In the genomic region with DNA sequence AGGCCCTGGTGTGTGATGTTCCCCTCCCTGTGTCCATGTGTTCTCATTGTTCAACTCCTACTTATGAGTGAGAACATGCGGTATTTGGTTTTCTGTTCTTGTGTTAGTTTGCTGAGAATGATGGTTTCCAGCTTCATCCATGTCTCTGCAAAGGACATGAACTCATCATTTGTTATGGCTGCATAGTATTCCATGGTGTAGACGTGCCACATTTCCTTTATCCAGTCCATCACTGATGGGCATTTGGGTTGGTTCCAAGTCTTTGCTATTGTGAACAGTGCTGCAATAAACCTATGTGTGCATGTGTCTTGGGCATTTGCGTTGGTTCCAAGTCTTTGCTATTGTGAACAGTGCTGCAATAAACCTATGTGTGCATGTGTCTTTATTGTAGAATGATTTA, we compare ENCODE assay signal across 12 cellular contexts. TPM values are rescaled to one million over a fixed set of nuclear protein-coding genes. Genes with fewer than 3 reads are reported as not detected.
"Had no signal": no experiment of that assay in that cellular context is flagged by ENCODE, and none has a peak within 500 bp of the region (broad histone marks: within the 10 kb centered on the region; RNA-seq: fewer than 3 reads in every experiment).

No MANE protein-coding gene starts in this region.

RNA-seq across cellular contexts. Expression of a gene that starts 2.7 kb away (rescaled TPM):
- total RNA-seq: activated CD4-positive, alpha-beta memory T cell treated with anti-CD3 and anti-CD28 coated beads, Interleukin-2, amount 10 ng/mL, durations not matched to agents 7 days and 5 days; activated CD4-positive, alpha-beta T cell treated with anti-CD3 and anti-CD28 coated beads, Interleukin-2, amount 10 ng/mL, durations not matched to agents 7 days and 5 days; activated CD8-positive, alpha-beta memory T cell treated with anti-CD3 and anti-CD28 coated beads, Interleukin-2, amount 10 ng/mL, durations not matched to agents 7 days and 5 days; activated CD8-positive, alpha-beta T cell treated with anti-CD3 and anti-CD28 coated beads, Interleukin-2, amount 10 ng/mL, durations not matched to agents 7 days and 5 days; activated naive CD8-positive, alpha-beta T cell treated with anti-CD3 and anti-CD28 coated beads, Interleukin-2, amount 10 ng/mL, durations not matched to agents 7 days and 5 days; activated T-helper 2 cell treated with anti-CD3 and anti-CD28 coated beads, Interferon-gamma antibody, Interleukin-2, Interleukin-4, amounts not matched to agents 10 μg/mL and 5 μg/mL and 100 μg/mL, durations not matched to agents 14 hours and 24 hours and 36 hours; bronchial epithelial cell; chondrocyte had no signal

RNA-seq across cellular contexts. Expression of a gene that starts 43.1 kb away (rescaled TPM):
- total RNA-seq: activated CD4-positive, alpha-beta memory T cell treated with anti-CD3 and anti-CD28 coated beads, Interleukin-2, amount 10 ng/mL, durations not matched to agents 7 days and 5 days; activated CD4-positive, alpha-beta T cell treated with anti-CD3 and anti-CD28 coated beads for 36 hours; activated CD4-positive, alpha-beta T cell treated with anti-CD3 and anti-CD28 coated beads, Interleukin-2, amount 10 ng/mL, durations not matched to agents 7 days and 5 days; activated CD8-positive, alpha-beta memory T cell treated with anti-CD3 and anti-CD28 coated beads, Interleukin-2, amount 10 ng/mL, durations not matched to agents 7 days and 5 days; activated CD8-positive, alpha-beta T cell treated with anti-CD3 and anti-CD28 coated beads, Interleukin-2, amount 10 ng/mL, durations not matched to agents 7 days and 5 days; activated naive CD8-positive, alpha-beta T cell treated with anti-CD3 and anti-CD28 coated beads, Interleukin-2, amount 10 ng/mL, durations not matched to agents 7 days and 5 days; activated T-helper 2 cell treated with anti-CD3 and anti-CD28 coated beads, Interferon-gamma antibody, Interleukin-2, Interleukin-4, amounts not matched to agents 10 μg/mL and 5 μg/mL and 100 μg/mL, durations not matched to agents 14 hours and 24 hours and 36 hours; ascending aorta; bronchial epithelial cell; cardiac muscle cell; chondrocyte had no signal
- polyA plus RNA-seq: adipose tissue, cardiac muscle cell had no signal
